Comparison of ENCODE assay signal across 11 cellular contexts in genomic region chr15:64009241-64009640, GRCh38. TPM values are rescaled to one million over a fixed set of nuclear protein-coding genes. Genes with fewer than 3 reads are reported as not detected.
A peak's percentile ranks its signal among the peaks of the same experiment; 100 is the strongest.
DNase-seq lines count a peak whose midpoint lies in the region; ATAC-seq and TF ChIP-seq lines count a peak whose summit lies in the region.
"Had no signal": no experiment of that assay in that cellular context is flagged by ENCODE, and none has a peak within 500 bp of the region (broad histone marks: within the 10 kb centered on the region; RNA-seq: fewer than 3 reads in every experiment).

No MANE protein-coding gene starts in this region.

- no peaks in the 10 kb centered on the region for H3K36me3 Mint-ChIP-seq in activated CD8-positive, alpha-beta memory T cell treated with anti-CD3 and anti-CD28 coated beads, Interleukin-2, amount 10 ng/mL, durations not matched to agents 7 days and 5 days
- H3K36me3 Mint-ChIP-seq in activated T-cell treated with anti-CD3 and anti-CD28 coated beads, Interleukin-2, amount 50 U/mL, for 72 hours (ENCODE audit: insufficient read depth in 2 of 2), result no peaks in the 10 kb centered on the region
- no peaks in the 10 kb centered on the region for H3K36me3 Mint-ChIP-seq in osteocyte (ENCODE audit: unreplicated experiment)

- peak; percentile 51 for DNase-seq in activated CD8-positive, alpha-beta memory T cell treated with anti-CD3 and anti-CD28 coated beads, Interleukin-2, amount 10 ng/mL, durations not matched to agents 7 days and 5 days
- DNase-seq in activated CD8-positive, alpha-beta memory T cell treated with anti-CD3 and anti-CD28 coated beads for 24 hours, result no peak
- DNase-seq in activated T-cell treated with anti-CD3 and anti-CD28 coated beads, Interleukin-2, amount 50 U/mL, for 72 hours, result peak; percentile 29 to 43
- DNase-seq in left ventricle myocardium superior (peak; percentile 83), osteocyte (ENCODE audit: extremely low spot score, unreplicated experiment) (no peak)
- DNase-seq in stimulated activated naive CD8-positive, alpha-beta T cell treated with anti-CD3 and anti-CD28 coated beads, Interleukin-15, amount 100 ng/mL, for 72 hours, result no peak
- DNase-seq: anterior cingulate cortex, NCI-H146, testis had no signal

- H3K27ac Mint-ChIP-seq in activated CD8-positive, alpha-beta memory T cell treated with anti-CD3 and anti-CD28 coated beads, Interleukin-2, amount 10 ng/mL, durations not matched to agents 7 days and 5 days, result peak overlapping the region; percentile 91
- H3K27ac Mint-ChIP-seq in activated T-cell treated with anti-CD3 and anti-CD28 coated beads, Interleukin-2, amount 50 U/mL, for 72 hours, result peak overlapping the region; percentile 45
- peak overlapping the region; percentile 1 to 3 for H3K27ac Mint-ChIP-seq in stimulated activated naive CD8-positive, alpha-beta T cell treated with anti-CD3 and anti-CD28 coated beads, Interleukin-15, amount 100 ng/mL, for 72 hours
- no peak overlapping the region for H3K27ac Mint-ChIP-seq in osteocyte (ENCODE audit: unreplicated experiment)

- no peaks in the 10 kb centered on the region for H3K9me3 Mint-ChIP-seq in activated CD8-positive, alpha-beta memory T cell treated with anti-CD3 and anti-CD28 coated beads, Interleukin-2, amount 10 ng/mL, durations not matched to agents 7 days and 5 days (ENCODE audit: low read depth)
- no peaks in the 10 kb centered on the region for H3K9me3 Mint-ChIP-seq in activated T-cell treated with anti-CD3 and anti-CD28 coated beads, Interleukin-2, amount 50 U/mL, for 72 hours
- H3K9me3 Mint-ChIP-seq in stimulated activated naive CD8-positive, alpha-beta T cell treated with anti-CD3 and anti-CD28 coated beads, Interleukin-15, amount 100 ng/mL, for 72 hours, result no peaks in the 10 kb centered on the region
- H3K9me3 Mint-ChIP-seq in osteocyte (ENCODE audit: unreplicated experiment), result no peaks in the 10 kb centered on the region

- intact Hi-C loops in left ventricle myocardium superior (cut with micrococcal nuclease), result no loop called here

- TF ChIP-seq CTCF in osteocyte (IDR thresholded peaks at IDR 0.05), result no peak

- CTCF ChIA-PET in activated CD8-positive, alpha-beta memory T cell treated with anti-CD3 and anti-CD28 coated beads, Interleukin-2, amount 10 ng/mL, durations not matched to agents 7 days and 5 days (lab: Charles Lee), result interaction anchor here (0.7 to 3.0 kb wide), 14 partner anchors 10 to 399 kb away, joined by 3 to 27 read pairs (median 7); partner anchors contain the start of gene DAPK2

- no peaks in the 10 kb centered on the region for H3K27me3 Mint-ChIP-seq in activated CD8-positive, alpha-beta memory T cell treated with anti-CD3 and anti-CD28 coated beads, Interleukin-2, amount 10 ng/mL, durations not matched to agents 7 days and 5 days
- H3K27me3 Mint-ChIP-seq in activated T-cell treated with anti-CD3 and anti-CD28 coated beads, Interleukin-2, amount 50 U/mL, for 72 hours (ENCODE audit: low read depth), result peaks cover 5% of the 10 kb centered on the region
- no peaks in the 10 kb centered on the region for H3K27me3 Mint-ChIP-seq in stimulated activated naive CD8-positive, alpha-beta T cell treated with anti-CD3 and anti-CD28 coated beads, Interleukin-15, amount 100 ng/mL, for 72 hours
- no peaks in the 10 kb centered on the region for H3K27me3 Mint-ChIP-seq in osteocyte (ENCODE audit: unreplicated experiment)

- ATAC-seq in activated CD8-positive, alpha-beta memory T cell treated with anti-CD3 and anti-CD28 coated beads, Interleukin-2, amount 10 ng/mL, durations not matched to agents 7 days and 5 days, result no peak
- peak in 1 of 2 donors; percentile 14 for ATAC-seq in activated T-cell treated with anti-CD3 and anti-CD28 coated beads, Interleukin-2, amount 50 U/mL, for 72 hours (replicated peaks in 1 of 2)
- ATAC-seq in left ventricle myocardium superior, result peak; percentile 50
- ATAC-seq in stimulated activated naive CD8-positive, alpha-beta T cell treated with anti-CD3 and anti-CD28 coated beads, Interleukin-15, amount 100 ng/mL, for 72 hours, result no peak
- no peak for ATAC-seq in HG02973 (IDR thresholded peaks at IDR 0.05; ENCODE audit: unreplicated experiment)
- ATAC-seq in HG03039 (IDR thresholded peaks at IDR 0.05; ENCODE audit: unreplicated experiment), result no peak

- H3K4me1 Mint-ChIP-seq in activated CD8-positive, alpha-beta memory T cell treated with anti-CD3 and anti-CD28 coated beads, Interleukin-2, amount 10 ng/mL, durations not matched to agents 7 days and 5 days, result peaks cover 75% of the 10 kb centered on the region
- H3K4me1 Mint-ChIP-seq in activated T-cell treated with anti-CD3 and anti-CD28 coated beads, Interleukin-2, amount 50 U/mL, for 72 hours (ENCODE audit: low read depth), result peaks cover 50% of the 10 kb centered on the region
- peaks cover 31% of the 10 kb centered on the region for H3K4me1 Mint-ChIP-seq in stimulated activated naive CD8-positive, alpha-beta T cell treated with anti-CD3 and anti-CD28 coated beads, Interleukin-15, amount 100 ng/mL, for 72 hours
- H3K4me1 Mint-ChIP-seq in osteocyte (ENCODE audit: unreplicated experiment), result peaks cover 18% of the 10 kb centered on the region

- H3K4me3 Mint-ChIP-seq in activated CD8-positive, alpha-beta memory T cell treated with anti-CD3 and anti-CD28 coated beads, Interleukin-2, amount 10 ng/mL, durations not matched to agents 7 days and 5 days, result peak overlapping the region; percentile 57
- H3K4me3 Mint-ChIP-seq in activated T-cell treated with anti-CD3 and anti-CD28 coated beads, Interleukin-2, amount 50 U/mL, for 72 hours, result peak overlapping the region; percentile 78 to 89
- peak overlapping the region in 1 of 2 donors; percentile 2 for H3K4me3 Mint-ChIP-seq in stimulated activated naive CD8-positive, alpha-beta T cell treated with anti-CD3 and anti-CD28 coated beads, Interleukin-15, amount 100 ng/mL, for 72 hours
- H3K4me3 Mint-ChIP-seq in osteocyte (ENCODE audit: unreplicated experiment), result no peak overlapping the region

RNA-seq across cellular contexts. Expression of gene DAPK2, which starts 37.0 kb away (rescaled TPM):
- 10 to 100 TPM; 14.1 to 15.0 TPM for total RNA-seq in activated CD8-positive, alpha-beta memory T cell treated with anti-CD3 and anti-CD28 coated beads, Interleukin-2, amount 10 ng/mL, durations not matched to agents 7 days and 5 days
- 1 to 10 TPM; 2.3 to 3.3 TPM for total RNA-seq in activated T-cell treated with anti-CD3 and anti-CD28 coated beads, Interleukin-2, amount 50 U/mL, for 72 hours
- 43.4 TPM for total RNA-seq in left ventricle myocardium superior
- 17.6 and 17.7 TPM in 2 replicates for total RNA-seq in osteocyte

Comparison
In these comparisons a context has a peak if more than half of its experiments do, and no peak if none do; other contexts are left out.
1. DNase-seq: peak in activated CD8-positive, alpha-beta memory T cell treated with anti-CD3 and anti-CD28 coated beads, Interleukin-2, amount 10 ng/mL, durations not matched to agents 7 days and 5 days (single experiment), activated T-cell treated with anti-CD3 and anti-CD28 coated beads, Interleukin-2, amount 50 U/mL, for 72 hours (2 of 2) and left ventricle myocardium superior (single experiment); none in activated CD8-positive, alpha-beta memory T cell treated with anti-CD3 and anti-CD28 coated beads for 24 hours (single experiment), stimulated activated naive CD8-positive, alpha-beta T cell treated with anti-CD3 and anti-CD28 coated beads, Interleukin-15, amount 100 ng/mL, for 72 hours (0 of 2) and osteocyte (single experiment).